24 cellular contexts compared by ENCODE assay signal in the genomic region with DNA sequence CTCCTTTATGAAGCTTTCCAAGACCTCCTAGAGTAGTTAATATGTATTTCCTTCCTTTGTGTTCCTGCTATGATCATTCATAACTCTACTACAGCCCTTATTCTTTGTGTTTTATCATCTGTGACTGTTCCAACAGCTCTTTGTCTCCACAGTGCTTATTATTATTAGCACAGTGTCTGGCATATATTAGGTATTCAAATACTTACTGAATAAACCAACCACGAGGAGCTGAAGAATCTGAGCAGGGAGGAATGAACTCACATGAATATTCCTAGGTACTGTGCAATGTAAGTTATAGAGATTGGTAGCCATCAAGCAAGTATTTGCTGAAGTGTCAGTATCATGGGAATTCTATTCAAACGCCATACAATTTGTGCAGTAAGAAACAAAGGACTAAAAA. TPM values are rescaled to one million over a fixed set of nuclear protein-coding genes. Genes with fewer than 3 reads are reported as not detected.
DNase-seq lines count a peak whose midpoint lies in the region; TF ChIP-seq lines count a peak whose summit lies in the region.
"Had no signal": no experiment of that assay in that cellular context is flagged by ENCODE, and none has a peak within 500 bp of the region (broad histone marks: within the 10 kb centered on the region; RNA-seq: fewer than 3 reads in every experiment).

No MANE protein-coding gene starts in this region.

- no peak overlapping the region for H2BK12ac ChIP-seq in neuronal stem cell (ENCODE audit: low read length)

- no peak overlapping the region for H2AK5ac ChIP-seq in neuronal stem cell (ENCODE audit: low read depth, low read length)

- H3K36me3 ChIP-seq in endodermal cell (ENCODE audit: control insufficient read depth, insufficient read depth, low read length) (peaks cover 10% of the 10 kb centered on the region), neuronal stem cell (replicated peaks in 1 of 2; ENCODE audit: control insufficient read depth in 2 of 2, insufficient read depth in 2 of 2, low read length in 2 of 2) (peaks cover 0 to 9% of the 10 kb centered on the region in 2 donors)

- H3K79me1 ChIP-seq in neuronal stem cell (ENCODE audit: low read depth, low read length): no peaks in the 10 kb centered on the region

- no peak overlapping the region for H4K91ac ChIP-seq in neuronal stem cell (ENCODE audit: low read depth, low read length, poor library complexity)

- DNase-seq in DMS53 (lab: John Stamatoyannopoulos, UW): peak; percentile 63
- DNase-seq in NCI-H526 (lab: John Stamatoyannopoulos, UW): peak; percentile 81 to 90
- no peak for DNase-seq in endodermal cell
- DNase-seq in neuronal stem cell (ENCODE audit: low spot score): no peak
- DNase-seq in NCI-H187 treated with DMSO at 0.1 percent for 48 hours (lab: John Stamatoyannopoulos, UW): no peak
- no peak for DNase-seq in Ammon's horn (ENCODE audit: low spot score)
- DNase-seq in NCI-H510A treated with DMSO at 0.1 percent for 48 hours (lab: John Stamatoyannopoulos, UW): no peak
- no peak for DNase-seq in NCI-H2107 treated with DMSO at 0.1 percent for 48 hours (lab: John Stamatoyannopoulos, UW; ENCODE audit: unreplicated experiment)
- DNase-seq: activated B cell treated with CpG ODN at 0.5 μM for 24 hours; activated CD4-positive, alpha-beta T cell treated with anti-CD3 and anti-CD28 coated beads, Interleukin-2, amount 50 U/mL, for 4 hours; activated CD8-positive, alpha-beta memory T cell treated with anti-CD3 and anti-CD28 coated beads, Interleukin-2, amount 50 U/mL, for 4 hours; aorta; CD4-positive, CD25-positive, alpha-beta regulatory T cell; central memory CD4-positive, alpha-beta T cell; heart left ventricle; naive thymus-derived CD8-positive, alpha-beta T cell; NCI-H1436 treated with DMSO at 0.1 percent for 48 hours; NCI-H774; stimulated activated CD4-positive, alpha-beta T cell treated with anti-CD3 and anti-CD28 coated beads, Interleukin-4, amount 100 ng/mL, for 4 hours; stimulated activated naive CD4-positive, alpha-beta T cell treated with Interleukin-2 at 50 U/mL for 16 hours; T1000 had no signal

- H4K8ac ChIP-seq in neuronal stem cell (ENCODE audit: low read depth, low read length): no peak overlapping the region

- no peak overlapping the region for H3K23ac ChIP-seq in neuronal stem cell (ENCODE audit: low read depth, low read length, poor library complexity)

- H2BK5ac ChIP-seq in neuronal stem cell (ENCODE audit: low read length): no peak overlapping the region

- H3K27me3 Mint-ChIP-seq in endodermal cell (ENCODE audit: insufficient read depth): peaks cover 75% of the 10 kb centered on the region
- H3K27me3 Mint-ChIP-seq: activated B cell treated with CpG ODN at 0.5 μM for 24 hours; activated naive CD4-positive, alpha-beta T cell treated with anti-CD3 and anti-CD28 coated beads, Interleukin-2, amount 50 U/mL, for 24 hours; CD4-positive, CD25-positive, alpha-beta regulatory T cell; naive thymus-derived CD8-positive, alpha-beta T cell had no signal

- H3K9me3 Mint-ChIP-seq in endodermal cell: no peaks in the 10 kb centered on the region
- H3K9me3 Mint-ChIP-seq: activated B cell treated with CpG ODN at 0.5 μM for 24 hours; activated naive CD4-positive, alpha-beta T cell treated with anti-CD3 and anti-CD28 coated beads, Interleukin-2, amount 50 U/mL, for 24 hours; CD4-positive, CD25-positive, alpha-beta regulatory T cell; naive thymus-derived CD8-positive, alpha-beta T cell had no signal

- H3K18ac ChIP-seq in neuronal stem cell (ENCODE audit: low read length): no peak overlapping the region

- TF ChIP-seq CTCF in endodermal cell (conservative IDR thresholded peaks at IDR 0.05): no peak

- H3K36me3 Mint-ChIP-seq in endodermal cell (ENCODE audit: low read depth): peaks cover 22% of the 10 kb centered on the region
- H3K36me3 Mint-ChIP-seq: activated naive CD4-positive, alpha-beta T cell treated with anti-CD3 and anti-CD28 coated beads, Interleukin-2, amount 50 U/mL, for 24 hours had no signal

- peak overlapping the region; percentile 64 for H3K4me3 ChIP-seq in endodermal cell (ENCODE audit: low read length)
- no peak overlapping the region for H3K4me3 ChIP-seq in neuronal stem cell (ENCODE audit: low read length in 2 of 2)
- H3K4me3 ChIP-seq: heart left ventricle, K562 had no signal

- H2BK120ac ChIP-seq in neuronal stem cell (ENCODE audit: low read depth, low read length): no peak overlapping the region

- H3K27ac ChIP-seq in endodermal cell (ENCODE audit: low read depth, low read length) (peak overlapping the region; percentile 62), neuronal stem cell (replicated peaks; ENCODE audit: low read length) (no peak overlapping the region)
- H3K27ac ChIP-seq: heart left ventricle, parathyroid adenoma had no signal

- H3K4ac ChIP-seq in neuronal stem cell (ENCODE audit: low read length): no peak overlapping the region

- H3K4me1 Mint-ChIP-seq in endodermal cell: peaks cover 22% of the 10 kb centered on the region

- H3K27me3 ChIP-seq in endodermal cell (ENCODE audit: control insufficient read depth, insufficient read depth, low read length, poor library complexity, severe bottlenecking) (peaks cover 4% of the 10 kb centered on the region), neuronal stem cell (ENCODE audit: control insufficient read depth in 3 of 3, insufficient read depth in 3 of 3, low read depth in 1 of 3, low read length in 3 of 3) (no peaks in the 10 kb centered on the region)
- H3K27me3 ChIP-seq: heart left ventricle had no signal

- H2AFZ ChIP-seq in neuronal stem cell (ENCODE audit: low read length): peak overlapping the region; percentile 27
- H2AFZ ChIP-seq: parathyroid adenoma had no signal

- H3K4me3 Mint-ChIP-seq in endodermal cell: no peak overlapping the region
- H3K4me3 Mint-ChIP-seq: activated B cell treated with CpG ODN at 0.5 μM for 24 hours; activated naive CD4-positive, alpha-beta T cell treated with anti-CD3 and anti-CD28 coated beads, Interleukin-2, amount 50 U/mL, for 24 hours; CD4-positive, CD25-positive, alpha-beta regulatory T cell; naive thymus-derived CD8-positive, alpha-beta T cell had no signal

- peaks cover 13% of the 10 kb centered on the region for H3K4me1 ChIP-seq in endodermal cell (ENCODE audit: control insufficient read depth, insufficient read depth, low read length)
- peaks cover 0 to 8% of the 10 kb centered on the region in 2 donors for H3K4me1 ChIP-seq in neuronal stem cell (ENCODE audit: control insufficient read depth in 2 of 2, insufficient read depth in 1 of 2, low read depth in 1 of 2, low read length in 2 of 2)
- H3K4me1 ChIP-seq: parathyroid adenoma had no signal

- no peak overlapping the region for H3K27ac Mint-ChIP-seq in endodermal cell
- H3K27ac Mint-ChIP-seq: activated B cell treated with CpG ODN at 0.5 μM for 24 hours; activated naive CD4-positive, alpha-beta T cell treated with anti-CD3 and anti-CD28 coated beads, Interleukin-2, amount 50 U/mL, for 24 hours had no signal

- H3K14ac ChIP-seq in neuronal stem cell (ENCODE audit: low read length): no peak overlapping the region

- H2BK15ac ChIP-seq in neuronal stem cell (ENCODE audit: low read length): no peak overlapping the region

- H3K9ac ChIP-seq in endodermal cell (ENCODE audit: extremely low read depth, low read length, poor library complexity, severe bottlenecking) (no peak overlapping the region), neuronal stem cell (ENCODE audit: low read depth, low read length, poor library complexity) (no peak overlapping the region)
- H3K9ac ChIP-seq: parathyroid adenoma had no signal

- H3K9me3 ChIP-seq in endodermal cell (ENCODE audit: control insufficient read depth, low read length) (no peaks in the 10 kb centered on the region), neuronal stem cell (replicated peaks in 1 of 2; ENCODE audit: control insufficient read depth in 2 of 2, insufficient read depth in 1 of 2, low read depth in 1 of 2, low read length in 2 of 2) (no peaks in the 10 kb centered on the region)
- H3K9me3 ChIP-seq: heart left ventricle had no signal

- no peak overlapping the region for H3K4me2 ChIP-seq in neuronal stem cell (ENCODE audit: insufficient read depth, low read length, poor library complexity, severe bottlenecking)

- WGBS in endodermal cell (ENCODE audit: insufficient coverage in 1 of 2, insufficient read length in 1 of 2), 2 experiments: 89% methylated on average over 1 of the region's 2 CpGs; no CpG with 5 or more reads in 1 of the 2 experiments
- WGBS in neuronal stem cell (ENCODE audit: extremely low coverage in 2 of 2, insufficient read length in 2 of 2, insufficient replicate concordance in 1 of 2), 2 donors: no CpG with 5 or more reads among the region's 2 CpGs

RNA-seq across cellular contexts. Expression of a gene that starts 7.5 kb away (rescaled TPM):
- total RNA-seq in endodermal cell: 100 to 1,000 TPM in 1 of 2 donors, 10 to 100 TPM in 1; 94.2 to 102 TPM
- polyA plus RNA-seq in endodermal cell (2013, experiment 1 of 2): 107 TPM
- polyA plus RNA-seq in endodermal cell (2013, experiment 2 of 2): 106 TPM
- polyA plus RNA-seq in neuronal stem cell (2013, experiment 1 of 2): 113 TPM
- polyA plus RNA-seq in neuronal stem cell (2013, experiment 2 of 2): 110 TPM

RNA-seq across cellular contexts. Expression of a gene that starts 7.8 kb away (rescaled TPM):
- total RNA-seq in endodermal cell: 10 to 100 TPM; 40.3 to 46.5 TPM
- polyA plus RNA-seq in endodermal cell (2013, experiment 1 of 2): 42.0 TPM
- 38.2 TPM for polyA plus RNA-seq in endodermal cell (2013, experiment 2 of 2)
- 50.6 TPM for polyA plus RNA-seq in neuronal stem cell (2013, experiment 1 of 2)
- polyA plus RNA-seq in neuronal stem cell (2013, experiment 2 of 2): 55.6 TPM

Comparison
In these comparisons a context has a peak if more than half of its experiments do, and no peak if none do; other contexts are left out.
1. DNase-seq: peak in DMS53 (single experiment) and NCI-H526 (2 of 2); none in endodermal cell (single experiment), neuronal stem cell (single experiment), NCI-H187 treated with DMSO at 0.1 percent for 48 hours (single experiment), Ammon's horn (single experiment), NCI-H510A treated with DMSO at 0.1 percent for 48 hours (single experiment) and NCI-H2107 treated with DMSO at 0.1 percent for 48 hours (single experiment).